21 cellular contexts compared by ENCODE assay signal in genomic region chr17:52410781-52411180, GRCh38.
"Had no signal": no experiment of that assay in that cellular context is flagged by ENCODE, and none has a peak within 500 bp of the region (broad histone marks: within the 10 kb centered on the region; RNA-seq: fewer than 3 reads in every experiment).

No MANE protein-coding gene starts in this region.

- H3K36me3 ChIP-seq: breast epithelium, esophagus squamous epithelium, right lobe of liver, spleen, transverse colon had no signal

- H3K4me1 Mint-ChIP-seq: activated naive CD8-positive, alpha-beta T cell treated with anti-CD3 and anti-CD28 coated beads for 36 hours; stimulated activated naive B cell treated with anti-CD40 and anti-IgM and Interleukin-4, amounts not matched to agents 10 μg/mL and 1 μg/mL and 100 μg/mL, for 72 hours had no signal

- ATAC-seq: left lobe of liver; natural killer cell treated with Interleukin-12 subunit alpha and Interleukin-12 subunit beta and Interleukin-15 and Interleukin-18, amount 100 ng/mL, for 72 hours; psoas muscle; stimulated activated naive B cell treated with anti-CD40 and anti-IgM and Interleukin-4, amounts not matched to agents 10 μg/mL and 1 μg/mL and 100 μg/mL, for 72 hours had no signal

- DNase-seq: activated CD4-positive, alpha-beta T cell treated with anti-CD3 and anti-CD28 coated beads for 1 hour; activated CD4-positive, alpha-beta T cell treated with anti-CD3 and anti-CD28 coated beads, Interleukin-2, amount 50 U/mL, for 48 hours; activated gamma-delta T cell; activated naive CD8-positive, alpha-beta T cell treated with anti-CD3 and anti-CD28 coated beads for 36 hours; activated T-cell treated with anti-CD3 and anti-CD28 coated beads, Interleukin-2, amount 50 U/mL, for 48 hours; anterior cingulate cortex; dorsolateral prefrontal cortex; esophagus squamous epithelium; glutamatergic neuron; psoas muscle; right lobe of liver; spleen; stimulated activated CD4-positive, alpha-beta T cell treated with anti-CD3 and anti-CD28 coated beads, Interleukin-1b, Interleukin-23, amount 100 ng/mL, for 48 hours; stimulated activated naive B cell treated with anti-CD40 and anti-IgM and Interleukin-4, amounts not matched to agents 10 μg/mL and 1 μg/mL and 100 μg/mL, for 72 hours; substantia nigra; T-helper 9 cell; transverse colon had no signal

- H3K27ac ChIP-seq: breast epithelium, dorsolateral prefrontal cortex, esophagus squamous epithelium, psoas muscle, right lobe of liver, spleen, transverse colon had no signal

- H3K4me3 Mint-ChIP-seq: activated naive CD8-positive, alpha-beta T cell treated with anti-CD3 and anti-CD28 coated beads for 36 hours; natural killer cell treated with Interleukin-12 subunit alpha and Interleukin-12 subunit beta and Interleukin-15 and Interleukin-18, amount 100 ng/mL, for 72 hours; stimulated activated naive B cell treated with anti-CD40 and anti-IgM and Interleukin-4, amounts not matched to agents 10 μg/mL and 1 μg/mL and 100 μg/mL, for 72 hours had no signal

- H3K27me3 Mint-ChIP-seq: activated naive CD8-positive, alpha-beta T cell treated with anti-CD3 and anti-CD28 coated beads for 36 hours; natural killer cell treated with Interleukin-12 subunit alpha and Interleukin-12 subunit beta and Interleukin-15 and Interleukin-18, amount 100 ng/mL, for 72 hours; stimulated activated naive B cell treated with anti-CD40 and anti-IgM and Interleukin-4, amounts not matched to agents 10 μg/mL and 1 μg/mL and 100 μg/mL, for 72 hours had no signal

- H3K9me3 ChIP-seq: breast epithelium, esophagus squamous epithelium, psoas muscle, right lobe of liver, transverse colon had no signal

- H3K36me3 Mint-ChIP-seq: activated naive CD8-positive, alpha-beta T cell treated with anti-CD3 and anti-CD28 coated beads for 36 hours; stimulated activated naive B cell treated with anti-CD40 and anti-IgM and Interleukin-4, amounts not matched to agents 10 μg/mL and 1 μg/mL and 100 μg/mL, for 72 hours had no signal

- H3K27ac Mint-ChIP-seq: activated naive CD8-positive, alpha-beta T cell treated with anti-CD3 and anti-CD28 coated beads for 36 hours; natural killer cell treated with Interleukin-12 subunit alpha and Interleukin-12 subunit beta and Interleukin-15 and Interleukin-18, amount 100 ng/mL, for 72 hours; stimulated activated naive B cell treated with anti-CD40 and anti-IgM and Interleukin-4, amounts not matched to agents 10 μg/mL and 1 μg/mL and 100 μg/mL, for 72 hours had no signal

- FAIRE-seq: endometrium had no signal

- H3K4me1 ChIP-seq: breast epithelium, esophagus squamous epithelium, right lobe of liver, spleen, transverse colon had no signal

- H3K4me3 ChIP-seq: breast epithelium, dorsolateral prefrontal cortex, esophagus squamous epithelium, psoas muscle, right lobe of liver, spleen, transverse colon had no signal

- H3K27me3 ChIP-seq: breast epithelium, esophagus squamous epithelium, spleen, transverse colon had no signal
